ENCODE assay signal across 1 cellular context in the genomic region with DNA sequence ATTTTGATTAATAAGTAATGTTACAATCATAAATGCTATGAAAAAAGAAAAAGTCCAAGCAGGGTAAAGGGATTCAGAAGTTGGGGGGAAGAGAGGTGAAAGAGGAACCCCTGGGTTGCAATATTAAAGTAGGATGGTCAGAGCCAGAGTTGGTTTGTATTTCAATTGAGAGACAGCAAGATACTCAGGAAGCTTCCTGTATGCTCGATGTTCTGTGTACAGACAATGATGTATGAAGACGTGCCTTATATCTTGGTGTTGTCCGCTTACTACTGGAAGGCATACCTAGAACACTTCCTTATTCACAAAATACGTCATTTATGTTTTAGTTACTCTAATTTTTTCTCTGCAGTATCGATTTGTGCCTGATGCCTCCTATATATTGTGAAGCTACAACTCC.
TF ChIP-seq lines count a peak whose summit lies in the region.

No MANE protein-coding gene starts in this region.

TF ChIP-seq in WTC11, 78 proteins besides CTCF, POLR2A, EP300 and RAD21 (continued from another document):
- TF ChIP-seq, protein P1, sequence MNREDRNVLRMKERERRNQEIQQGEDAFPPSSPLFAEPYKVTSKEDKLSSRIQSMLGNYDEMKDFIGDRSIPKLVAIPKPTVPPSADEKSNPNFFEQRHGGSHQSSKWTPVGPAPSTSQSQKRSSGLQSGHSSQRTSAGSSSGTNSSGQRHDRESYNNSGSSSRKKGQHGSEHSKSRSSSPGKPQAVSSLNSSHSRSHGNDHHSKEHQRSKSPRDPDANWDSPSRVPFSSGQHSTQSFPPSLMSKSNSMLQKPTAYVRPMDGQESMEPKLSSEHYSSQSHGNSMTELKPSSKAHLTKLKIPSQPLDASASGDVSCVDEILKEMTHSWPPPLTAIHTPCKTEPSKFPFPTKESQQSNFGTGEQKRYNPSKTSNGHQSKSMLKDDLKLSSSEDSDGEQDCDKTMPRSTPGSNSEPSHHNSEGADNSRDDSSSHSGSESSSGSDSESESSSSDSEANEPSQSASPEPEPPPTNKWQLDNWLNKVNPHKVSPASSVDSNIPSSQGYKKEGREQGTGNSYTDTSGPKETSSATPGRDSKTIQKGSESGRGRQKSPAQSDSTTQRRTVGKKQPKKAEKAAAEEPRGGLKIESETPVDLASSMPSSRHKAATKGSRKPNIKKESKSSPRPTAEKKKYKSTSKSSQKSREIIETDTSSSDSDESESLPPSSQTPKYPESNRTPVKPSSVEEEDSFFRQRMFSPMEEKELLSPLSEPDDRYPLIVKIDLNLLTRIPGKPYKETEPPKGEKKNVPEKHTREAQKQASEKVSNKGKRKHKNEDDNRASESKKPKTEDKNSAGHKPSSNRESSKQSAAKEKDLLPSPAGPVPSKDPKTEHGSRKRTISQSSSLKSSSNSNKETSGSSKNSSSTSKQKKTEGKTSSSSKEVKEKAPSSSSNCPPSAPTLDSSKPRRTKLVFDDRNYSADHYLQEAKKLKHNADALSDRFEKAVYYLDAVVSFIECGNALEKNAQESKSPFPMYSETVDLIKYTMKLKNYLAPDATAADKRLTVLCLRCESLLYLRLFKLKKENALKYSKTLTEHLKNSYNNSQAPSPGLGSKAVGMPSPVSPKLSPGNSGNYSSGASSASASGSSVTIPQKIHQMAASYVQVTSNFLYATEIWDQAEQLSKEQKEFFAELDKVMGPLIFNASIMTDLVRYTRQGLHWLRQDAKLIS (CRISPR knock-in tag; IDR thresholded peaks at IDR 0.05; ENCODE audit: borderline replicate concordance): no peak
- TF ChIP-seq NFE2L1 (CRISPR knock-in tag; IDR thresholded peaks at IDR 0.05) (no peak), MYBL2 (CRISPR knock-in tag; IDR thresholded peaks at IDR 0.05) (no peak), CREM (CRISPR knock-in tag; IDR thresholded peaks at IDR 0.05) (no peak), SP1 (CRISPR knock-in tag; conservative IDR thresholded peaks at IDR 0.05) (no peak), SMAD4 (CRISPR knock-in tag; IDR thresholded peaks at IDR 0.05) (no peak), ZNF317 (CRISPR knock-in tag; IDR thresholded peaks at IDR 0.05; ENCODE audit: borderline replicate concordance, low read depth) (no peak), NR3C1 (CRISPR knock-in tag; conservative IDR thresholded peaks at IDR 0.05; ENCODE audit: low read depth) (no peak)
- TF ChIP-seq, protein P2, sequence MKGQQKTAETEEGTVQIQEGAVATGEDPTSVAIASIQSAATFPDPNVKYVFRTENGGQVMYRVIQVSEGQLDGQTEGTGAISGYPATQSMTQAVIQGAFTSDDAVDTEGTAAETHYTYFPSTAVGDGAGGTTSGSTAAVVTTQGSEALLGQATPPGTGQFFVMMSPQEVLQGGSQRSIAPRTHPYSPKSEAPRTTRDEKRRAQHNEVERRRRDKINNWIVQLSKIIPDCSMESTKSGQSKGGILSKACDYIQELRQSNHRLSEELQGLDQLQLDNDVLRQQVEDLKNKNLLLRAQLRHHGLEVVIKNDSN (CRISPR knock-in tag; IDR thresholded peaks at IDR 0.05): no peak
- TF ChIP-seq, protein P3, sequence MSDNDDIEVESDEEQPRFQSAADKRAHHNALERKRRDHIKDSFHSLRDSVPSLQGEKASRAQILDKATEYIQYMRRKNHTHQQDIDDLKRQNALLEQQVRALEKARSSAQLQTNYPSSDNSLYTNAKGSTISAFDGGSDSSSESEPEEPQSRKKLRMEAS (CRISPR knock-in tag; IDR thresholded peaks at IDR 0.05): no peak
